In the genomic region with DNA sequence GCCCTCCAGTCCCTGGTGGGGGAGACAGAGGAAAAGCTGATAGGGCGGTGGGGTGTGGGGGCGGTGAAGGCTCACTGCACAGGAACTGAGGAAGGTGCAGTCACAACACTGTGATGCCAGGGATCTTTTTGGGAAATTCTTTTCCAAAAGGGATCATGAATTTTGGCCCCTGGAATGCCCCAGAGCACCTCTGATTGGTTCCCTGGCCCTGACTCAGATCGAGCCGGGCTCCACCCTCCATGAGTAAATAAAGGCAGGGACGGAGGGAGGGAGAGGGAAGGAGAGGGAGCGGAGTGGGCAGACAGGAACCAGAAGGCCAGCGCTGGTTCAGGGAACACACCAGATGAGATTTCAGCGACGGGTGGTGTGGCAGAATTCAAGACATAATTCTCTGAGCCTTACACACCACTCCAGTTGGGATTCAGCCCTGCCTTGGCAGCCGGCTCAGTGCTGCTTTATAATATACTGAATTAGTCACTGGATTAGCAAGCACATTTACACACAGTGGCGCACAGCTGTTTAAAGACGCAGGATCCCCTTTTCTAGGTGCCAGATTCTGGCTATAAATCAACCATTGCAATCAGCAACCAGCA, we compare ENCODE assay signal across 9 cellular contexts.
DNase-seq lines count a peak whose midpoint lies in the region; ATAC-seq and TF ChIP-seq lines count a peak whose summit lies in the region.
"Had no signal": no experiment of that assay in that cellular context is flagged by ENCODE, and none has a peak within 500 bp of the region (broad histone marks: within the 10 kb centered on the region; RNA-seq: fewer than 3 reads in every experiment).

No MANE protein-coding gene starts in this region.

- H3K36me3 ChIP-seq in brain microvascular endothelial cell (replicated peaks): peaks cover 5% of the 10 kb centered on the region

- CTCF ChIA-PET in HEK293T (lab: Yijun Ruan, JAX): no interaction called here

- TF ChIP-seq CTCF in brain microvascular endothelial cell (IDR thresholded peaks at IDR 0.05; ENCODE audit: low read depth, low read length, missing control alignments): no peak

- H3K4me3 ChIP-seq in brain microvascular endothelial cell (ENCODE audit: low read depth, low read length): peak overlapping the region; percentile 34

- DNase-seq in DMS53 (lab: John Stamatoyannopoulos, UW) (peak; percentile 22), DMS53 treated with DMSO at 0.1 percent for 48 hours (lab: John Stamatoyannopoulos, UW; ENCODE audit: unreplicated experiment) (no peak), NOMO-1 treated with dmso at 0.1 percent for 144 hours (lab: John Stamatoyannopoulos, UW; ENCODE audit: unreplicated experiment) (peak; percentile 31), brain microvascular endothelial cell (peak; percentile 93), NCI-H2227 treated with DMSO at 0.1 percent for 48 hours (lab: John Stamatoyannopoulos, UW) (no peak), HEK293T (ENCODE audit: extremely low spot score) (no peak)
- DNase-seq in stimulated activated naive CD8-positive, alpha-beta T cell treated with anti-CD3 and anti-CD28 coated beads, Interleukin-15, amount 100 ng/mL, for 72 hours: peak in 1 of 2 donors; percentile 63

- H3K27me3 Mint-ChIP-seq in stimulated activated naive CD8-positive, alpha-beta T cell treated with anti-CD3 and anti-CD28 coated beads, Interleukin-15, amount 100 ng/mL, for 72 hours: no peaks in the 10 kb centered on the region

- H3K27ac ChIP-seq in brain microvascular endothelial cell (peak overlapping the region; percentile 89), layer of hippocampus (ENCODE audit: low read depth, low read length) (peak overlapping the region; percentile 27)
- H3K27ac ChIP-seq: 22Rv1 had no signal

- peak overlapping the region; percentile 84 to 90 for H3K4me3 Mint-ChIP-seq in stimulated activated naive CD8-positive, alpha-beta T cell treated with anti-CD3 and anti-CD28 coated beads, Interleukin-15, amount 100 ng/mL, for 72 hours

- H3K4me1 Mint-ChIP-seq in stimulated activated naive CD8-positive, alpha-beta T cell treated with anti-CD3 and anti-CD28 coated beads, Interleukin-15, amount 100 ng/mL, for 72 hours: peaks cover 84% of the 10 kb centered on the region

- ATAC-seq in stimulated activated naive CD8-positive, alpha-beta T cell treated with anti-CD3 and anti-CD28 coated beads, Interleukin-15, amount 100 ng/mL, for 72 hours: peak; percentile 55

- in situ Hi-C loops in brain microvascular endothelial cell (cut with HindIII; ENCODE audit: low pct_ligation_motif_present, low sequenced_read_pairs): no loop called here

- H3K9me3 Mint-ChIP-seq in stimulated activated naive CD8-positive, alpha-beta T cell treated with anti-CD3 and anti-CD28 coated beads, Interleukin-15, amount 100 ng/mL, for 72 hours: no peaks in the 10 kb centered on the region

- peak overlapping the region; percentile 95 for H3K27ac Mint-ChIP-seq in stimulated activated naive CD8-positive, alpha-beta T cell treated with anti-CD3 and anti-CD28 coated beads, Interleukin-15, amount 100 ng/mL, for 72 hours

- H3K27me3 ChIP-seq in brain microvascular endothelial cell (replicated peaks) (no peaks in the 10 kb centered on the region), layer of hippocampus (ENCODE audit: control insufficient read depth, insufficient read depth, low read length) (no peaks in the 10 kb centered on the region)

- POLR2A ChIA-PET in HEK293T (lab: Yijun Ruan, JAX): no interaction called here

TF ChIP-seq in HEK293T, 16 proteins besides CTCF, POLR2A, EP300 and RAD21:
- no peak for TF ChIP-seq ARNT (IDR thresholded peaks at IDR 0.05)
- TF ChIP-seq, protein P1, sequence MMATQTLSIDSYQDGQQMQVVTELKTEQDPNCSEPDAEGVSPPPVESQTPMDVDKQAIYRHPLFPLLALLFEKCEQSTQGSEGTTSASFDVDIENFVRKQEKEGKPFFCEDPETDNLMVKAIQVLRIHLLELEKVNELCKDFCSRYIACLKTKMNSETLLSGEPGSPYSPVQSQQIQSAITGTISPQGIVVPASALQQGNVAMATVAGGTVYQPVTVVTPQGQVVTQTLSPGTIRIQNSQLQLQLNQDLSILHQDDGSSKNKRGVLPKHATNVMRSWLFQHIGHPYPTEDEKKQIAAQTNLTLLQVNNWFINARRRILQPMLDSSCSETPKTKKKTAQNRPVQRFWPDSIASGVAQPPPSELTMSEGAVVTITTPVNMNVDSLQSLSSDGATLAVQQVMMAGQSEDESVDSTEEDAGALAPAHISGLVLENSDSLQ (IDR thresholded peaks at IDR 0.05): no peak
- TF ChIP-seq ZNF384 (IDR thresholded peaks at IDR 0.05): no peak
- no peak for TF ChIP-seq ELF4 (IDR thresholded peaks at IDR 0.05)
- no peak for TF ChIP-seq BHLHE40 (IDR thresholded peaks at IDR 0.05; ENCODE audit: borderline replicate concordance)
- TF ChIP-seq FOXK2 (IDR thresholded peaks at IDR 0.05): no peak
- TF ChIP-seq L3MBTL2 (conservative IDR thresholded peaks at IDR 0.05): no peak
- TF ChIP-seq LEF1 (IDR thresholded peaks at IDR 0.05; ENCODE audit: borderline replicate concordance): no peak
- no peak for TF ChIP-seq NFRKB (IDR thresholded peaks at IDR 0.05)
- no peak for TF ChIP-seq FOXA1 (IDR thresholded peaks at IDR 0.05)
- TF ChIP-seq SP1 (IDR thresholded peaks at IDR 0.05): no peak
- TF ChIP-seq FOXM1 (IDR thresholded peaks at IDR 0.05; ENCODE audit: borderline replicate concordance): no peak
- no peak for TF ChIP-seq CTBP1 (IDR thresholded peaks at IDR 0.05; ENCODE audit: borderline replicate concordance)
- no peak for TF ChIP-seq HDGF (IDR thresholded peaks at IDR 0.05; ENCODE audit: borderline replicate concordance)
- TF ChIP-seq SUZ12 (IDR thresholded peaks at IDR 0.05): no peak
TF ChIP-seq in HEK293T: peak in this region for 0.

Comparison
In these comparisons a context has a peak if more than half of its experiments do, and no peak if none do; other contexts are left out.
1. DNase-seq: peak in DMS53 (single experiment), NOMO-1 treated with dmso at 0.1 percent for 144 hours (single experiment) and brain microvascular endothelial cell (single experiment); none in DMS53 treated with DMSO at 0.1 percent for 48 hours (single experiment), NCI-H2227 treated with DMSO at 0.1 percent for 48 hours (single experiment) and HEK293T (single experiment).